ENCODE assay signal across 8 cellular contexts in genomic region chr1:24898152-24898908, GRCh38. TPM values are rescaled to one million over a fixed set of nuclear protein-coding genes. Genes with fewer than 3 reads are reported as not detected.
A peak's percentile ranks its signal among the peaks of the same experiment; 100 is the strongest.
DNase-seq lines count a peak whose midpoint lies in the region; ATAC-seq, FAIRE-seq and TF ChIP-seq lines count a peak whose summit lies in the region.

No MANE protein-coding gene starts in this region.

- intact Hi-C loops in mammary epithelial cell (cut with micrococcal nuclease) (loop anchor here (2.0 kb wide), 1 partner anchor 50 kb away; no protein-coding TSS in a partner anchor), HepG2 (cut with micrococcal nuclease; ENCODE audit: unreplicated experiment) (loop anchor here (1.0 kb wide), 1 partner anchor 50 kb away; no protein-coding TSS in a partner anchor)

- H4K20me1 ChIP-seq in SU-DHL-6 (ENCODE audit: low read depth, low read length) = no peaks in the 10 kb centered on the region
- no peaks in the 10 kb centered on the region for H4K20me1 ChIP-seq in mammary epithelial cell (ENCODE audit: insufficient read depth, low read length)
- no peaks in the 10 kb centered on the region for H4K20me1 ChIP-seq in HepG2 (ENCODE audit: insufficient read depth, low read length)

- dilution Hi-C loops in mammary epithelial cell (cut with HindIII; ENCODE audit: low sequenced_read_pairs) = loop anchor here (5.0 kb wide), 1 partner anchor 36 kb away; no protein-coding TSS in a partner anchor

- H3K9me3 ChIP-seq in SU-DHL-6 (ENCODE audit: insufficient read depth, low read length) = no peaks in the 10 kb centered on the region
- H3K9me3 ChIP-seq in mammary epithelial cell (replicated peaks; ENCODE audit: insufficient read depth, low read length) = no peaks in the 10 kb centered on the region
- no peaks in the 10 kb centered on the region for H3K9me3 ChIP-seq in HepG2 (ENCODE audit: low read length)
- no peaks in the 10 kb centered on the region for H3K9me3 ChIP-seq in thoracic aorta

- DNase-seq in CMK (ENCODE audit: low read depth) = peak; percentile 15
- DNase-seq in mammary epithelial cell = peak; percentile 32
- no peak for DNase-seq in HepG2 (ENCODE audit: low spot score)
- no peak for DNase-seq in thoracic aorta (ENCODE audit: low spot score)
- no peak for DNase-seq in NCI-H2107 (lab: John Stamatoyannopoulos, UW)
- DNase-seq in amniotic stem cell (lab: John Stamatoyannopoulos, UW) = no peak

- H3K4me1 ChIP-seq in mammary epithelial cell (ENCODE audit: insufficient read depth, low read length) (no peaks in the 10 kb centered on the region), HepG2 (ENCODE audit: insufficient read depth, low read length) (no peaks in the 10 kb centered on the region), thoracic aorta (ENCODE audit: control insufficient read depth in 1 of 2, low read depth in 2 of 2) (no peaks in the 10 kb centered on the region)

- TF ChIP-seq POLR2A in HepG2 (IDR thresholded peaks at IDR 0.05; ENCODE audit: insufficient read depth in 1 of 2, low read depth in 2 of 2, low read length in 2 of 2) = no peak

- no peaks in the 10 kb centered on the region for H3K9me2 ChIP-seq in SU-DHL-6 (replicated peaks; ENCODE audit: insufficient read depth, low read length)

- peak; percentile 83 for TF ChIP-seq CTCF in SU-DHL-6 (IDR thresholded peaks at IDR 0.05; ENCODE audit: insufficient read depth, low read length, poor library complexity, severe bottlenecking)
- TF ChIP-seq CTCF in mammary epithelial cell (conservative IDR thresholded peaks at IDR 0.05 in 1 of 2, IDR thresholded peaks at IDR 0.05 in 1 of 2; ENCODE audit: extremely low read depth in 1 of 2, insufficient read depth in 1 of 2, low read depth in 1 of 2, low read length in 2 of 2) = peak; percentile 84 to 91
- TF ChIP-seq CTCF in HepG2 (CRISPR knock-in tag; IDR thresholded peaks at IDR 0.05) = peak; percentile 96
- TF ChIP-seq CTCF in thoracic aorta (IDR thresholded peaks at IDR 0.05) = peak; percentile 50

- in situ Hi-C loops in mammary epithelial cell (cut with MboI; ENCODE audit: low sequenced_read_pairs in 2 of 2) (no loop called here), HepG2 (cut with HindIII; ENCODE audit: extremely low pct_ligation_motif_present, low pct_unique_long_range_greater_than_20kb) (no loop called here)

- POLR2A ChIA-PET in HepG2 (lab: Yijun Ruan, JAX) = interaction anchor here (1.1 kb wide), 1 partner anchor 13 kb away, joined by 3 read pairs; no protein-coding TSS in a partner anchor

- CTCF ChIA-PET in mammary epithelial cell (lab: Charles Lee; ENCODE audit: low non-redundant PET) = interaction anchor here (0.6 to 1.0 kb wide), 2 partner anchors 210 to 215 kb away, joined by 3 to 25 read pairs; no protein-coding TSS in a partner anchor
- CTCF ChIA-PET in HepG2 (lab: Yijun Ruan, JAX; ENCODE audit: low intra/inter-chr PET ratio, low total read pairs) = interaction anchor here (1.6 kb wide), 1 partner anchor 49 kb away, joined by 20 read pairs; no protein-coding TSS in a partner anchor

- H2AFZ ChIP-seq in SU-DHL-6 (ENCODE audit: low read depth, low read length, severe bottlenecking) (no peak overlapping the region), mammary epithelial cell (ENCODE audit: low read depth, low read length) (no peak overlapping the region), HepG2 (ENCODE audit: low read length) (no peak overlapping the region)

- peak; percentile 77 for TF ChIP-seq RAD21 in HepG2 (CRISPR knock-in tag; IDR thresholded peaks at IDR 0.05)

- TF ChIP-seq EP300 in HepG2 (IDR thresholded peaks at IDR 0.05; ENCODE audit: low read depth in 2 of 2, low read length in 2 of 2) = no peak
- TF ChIP-seq EP300 in HepG2 (CRISPR knock-in tag; IDR thresholded peaks at IDR 0.05; ENCODE audit: borderline replicate concordance) = no peak

- H3K79me2 ChIP-seq in SU-DHL-6 (ENCODE audit: insufficient read depth, low read length) = no peaks in the 10 kb centered on the region
- no peaks in the 10 kb centered on the region for H3K79me2 ChIP-seq in mammary epithelial cell (ENCODE audit: insufficient read depth, low read length)
- no peaks in the 10 kb centered on the region for H3K79me2 ChIP-seq in HepG2 (ENCODE audit: insufficient read depth, low read length)

- H3K4me2 ChIP-seq in SU-DHL-6 (ENCODE audit: low read depth, low read length, poor library complexity, severe bottlenecking) (no peak overlapping the region), mammary epithelial cell (ENCODE audit: insufficient read depth, low read depth, low read length) (no peak overlapping the region), HepG2 (ENCODE audit: low read depth, low read length) (no peak overlapping the region)

- ATAC-seq in HG02642 (IDR thresholded peaks at IDR 0.05; ENCODE audit: poor library complexity, unreplicated experiment) = peak; percentile 40
- peak; percentile 90 for ATAC-seq in HepG2
- no peak for ATAC-seq in thoracic aorta (ENCODE audit: insufficient number of reproducible peaks, low FRiP score, low read depth)

- H3K9ac ChIP-seq in SU-DHL-6 (ENCODE audit: low read length) (no peak overlapping the region), mammary epithelial cell (ENCODE audit: insufficient read depth, low read length) (no peak overlapping the region), HepG2 (ENCODE audit: insufficient read depth, low read depth, low read length) (no peak overlapping the region)

- no peaks in the 10 kb centered on the region; the same call in 1 of the 2 replicates for H3F3A ChIP-seq in SU-DHL-6 (ENCODE audit: insufficient read depth)

- FAIRE-seq in HepG2 (lab: Jason Lieb, UNC) = peak; percentile 58

- H3K4me3 ChIP-seq in SU-DHL-6 (ENCODE audit: insufficient read depth, low read length, poor library complexity, severe bottlenecking) (no peak overlapping the region), mammary epithelial cell (replicated peaks in 1 of 3; ENCODE audit: insufficient read depth in 1 of 3, low read depth in 2 of 3, low read length in 3 of 3) (no peak overlapping the region), HepG2 (replicated peaks in 1 of 3; ENCODE audit: insufficient read depth in 1 of 3, low read depth in 2 of 3, low read length in 3 of 3) (no peak overlapping the region), thoracic aorta (no peak overlapping the region)

- 40% methylated on average over 8 of the region's 9 CpGs for WGBS in mammary epithelial cell (ENCODE audit: low coverage, missing lambda C conversion rate)
- WGBS in HepG2 (ENCODE audit: low lambda C conversion rate) = 20% methylated on average over 5 of the region's 9 CpGs

- no TSS peak for BruUV-seq in mammary epithelial cell (replicated peaks; lab: Mats Ljungman, UMichigan)
- no TSS peak for BruUV-seq in HepG2 (replicated peaks; lab: Mats Ljungman, UMichigan)

- H3K27me3 ChIP-seq in SU-DHL-6 (ENCODE audit: low read length) (no peaks in the 10 kb centered on the region), mammary epithelial cell (ENCODE audit: insufficient read depth, low read length) (no peaks in the 10 kb centered on the region), HepG2 (ENCODE audit: control insufficient read depth in 1 of 2, insufficient read depth in 2 of 2, low read length in 2 of 2) (peaks cover 3 to 23% of the 10 kb centered on the region in 2 experiments; a peak in 4 of 5 replicates), thoracic aorta (replicated peaks; ENCODE audit: insufficient read depth) (no peaks in the 10 kb centered on the region)

- H3K36me3 ChIP-seq in SU-DHL-6 (ENCODE audit: low read length) = no peaks in the 10 kb centered on the region
- H3K36me3 ChIP-seq in mammary epithelial cell (ENCODE audit: insufficient read depth, low read length) = no peaks in the 10 kb centered on the region
- no peaks in the 10 kb centered on the region for H3K36me3 ChIP-seq in HepG2 (replicated peaks in 1 of 2; ENCODE audit: control insufficient read depth in 1 of 2, insufficient read depth in 2 of 2, low read length in 2 of 2)
- H3K36me3 ChIP-seq in thoracic aorta = no peaks in the 10 kb centered on the region

- H3K27ac ChIP-seq in SU-DHL-6 (ENCODE audit: low read depth, low read length) (no peak overlapping the region), mammary epithelial cell (ENCODE audit: insufficient read depth, low read depth, low read length) (no peak overlapping the region), HepG2 (ENCODE audit: extremely low read length, insufficient read depth, low read length) (no peak overlapping the region), thoracic aorta (no peak overlapping the region)

TF ChIP-seq in HepG2, 621 proteins besides CTCF, POLR2A, EP300 and RAD21 (continues in another document):
- no peak for TF ChIP-seq GTF3A (CRISPR knock-in tag; conservative IDR thresholded peaks at IDR 0.05)
- TF ChIP-seq GABPB1 (CRISPR knock-in tag; IDR thresholded peaks at IDR 0.05) = 0 out of 2 replicates have a peak, but pooled peaks have one; percentile 21

RNA-seq across cellular contexts. Expression of gene RUNX3, which starts 31.7 kb away (rescaled TPM):
- 1 to 10 TPM in 1 of 2 donors, under 1 TPM in 1; 0.42 to 2.8 TPM for total RNA-seq in mammary epithelial cell
- polyA plus RNA-seq in mammary epithelial cell = 0.59 TPM
- 2.0 TPM for polyA minus RNA-seq in mammary epithelial cell
- total RNA-seq in HepG2 (2016; rRNA removed; fragmentation: Illumina TruSeq; extraction: Trizol) = 0.04 TPM in 1 of 2 replicates, not detected in the other
- total RNA-seq in HepG2 (2016; cell fraction: cytosol; rRNA removed; fragmentation: Illumina TruSeq; extraction: Trizol; ENCODE audit: low read depth) = not detected in 2 replicates
- total RNA-seq in HepG2 (2016; cell fraction: insoluble cytoplasmic fraction; rRNA removed; fragmentation: Illumina TruSeq; extraction: Trizol) = 0.04 and 0.06 TPM in 2 replicates
- 0.07 TPM in 1 of 2 replicates, not detected in the other for total RNA-seq in HepG2 (2016; cell fraction: membrane; rRNA removed; fragmentation: Illumina TruSeq; extraction: Trizol)
- not detected in 2 replicates for total RNA-seq in HepG2 (2016; cell fraction: nucleus; rRNA removed; fragmentation: Illumina TruSeq; extraction: Trizol)
- 0.17 and 0.22 TPM in 2 replicates for polyA plus RNA-seq in HepG2 (2011; rRNA removed)
- polyA plus RNA-seq in HepG2 (2011; cell fraction: cytosol; rRNA removed) = 0.12 and 0.21 TPM in 2 replicates
- polyA plus RNA-seq in HepG2 (2011; cell fraction: nucleus; rRNA removed) = 0.26 and 0.35 TPM in 2 replicates
- 0.67 and 0.68 TPM in 2 replicates for polyA plus RNA-seq in HepG2 (2012)
- polyA plus RNA-seq in HepG2 (2016; cell fraction: cytosol; fragmentation: Illumina TruSeq; extraction: Trizol; ENCODE audit: low read depth) = 0.07 TPM in 1 of 2 replicates, not detected in the other
- polyA plus RNA-seq in HepG2 (2016; cell fraction: insoluble cytoplasmic fraction; fragmentation: Illumina TruSeq; extraction: Trizol; ENCODE audit: low read depth) = 0.05 and 0.15 TPM in 2 replicates
- polyA plus RNA-seq in HepG2 (2016; cell fraction: membrane; fragmentation: Illumina TruSeq; extraction: Trizol; ENCODE audit: low read depth) = 0.09 and 0.14 TPM in 2 replicates
- polyA plus RNA-seq in HepG2 (2016; cell fraction: nucleus; fragmentation: Illumina TruSeq; extraction: Trizol; ENCODE audit: insufficient read depth, low read depth) = 0.19 TPM in 1 of 2 replicates, not detected in the other
- 0.74 TPM in 1 of 2 replicates, not detected in the other for polyA minus RNA-seq in HepG2 (2011; rRNA and poly(A)+ RNA removed; ENCODE audit: low replicate concordance)
- 0.18 and 0.89 TPM in 2 replicates for polyA minus RNA-seq in HepG2 (2011; cell fraction: cytosol; rRNA and poly(A)+ RNA removed)
- polyA minus RNA-seq in HepG2 (2011; cell fraction: nucleus; rRNA and poly(A)+ RNA removed) = 0.12 TPM in 1 of 2 replicates, not detected in the other
- 1 to 10 TPM; 6.8 to 8.5 TPM for total RNA-seq in thoracic aorta

Comparison
In these comparisons a context has a peak if more than half of its experiments do, and no peak if none do; other contexts are left out.
1. DNase-seq: peak in CMK (single experiment) and mammary epithelial cell (single experiment); none in HepG2 (single experiment), thoracic aorta (single experiment), NCI-H2107 (single experiment) and amniotic stem cell (single experiment).
2. Peak in every context shown above with its lines, with median percentiles within 50 percentile points of each other: CTCF ChIP-seq.